ENCODE assay signal across 11 cellular contexts in the genomic region with DNA sequence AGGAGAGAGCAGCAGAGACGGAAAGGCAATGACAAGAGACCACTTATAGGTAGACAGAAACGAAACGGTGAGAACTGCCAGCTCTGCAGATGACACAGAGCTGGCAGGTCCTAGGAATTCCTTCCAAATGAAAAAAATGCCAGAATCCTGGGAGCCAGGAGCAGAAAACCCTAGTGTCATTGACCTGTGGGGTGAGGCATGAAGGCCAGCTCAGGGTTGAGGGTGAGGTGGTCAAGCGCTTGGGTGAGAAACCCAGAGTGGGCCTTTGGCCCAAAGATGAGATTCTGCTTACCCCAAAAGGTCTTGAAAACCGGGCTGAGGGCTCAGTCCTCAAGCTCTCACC. TPM values are rescaled to one million over a fixed set of nuclear protein-coding genes. Genes with fewer than 3 reads are reported as not detected.
A peak's percentile ranks its signal among the peaks of the same experiment; 100 is the strongest.
DNase-seq lines count a peak whose midpoint lies in the region; TF ChIP-seq lines count a peak whose summit lies in the region.
"Had no signal": no experiment of that assay in that cellular context is flagged by ENCODE, and none has a peak within 500 bp of the region (broad histone marks: within the 10 kb centered on the region; RNA-seq: fewer than 3 reads in every experiment).

No MANE protein-coding gene starts in this region.

- H2AFZ ChIP-seq in GM23248 = no peak overlapping the region
- no peak overlapping the region for H2AFZ ChIP-seq in smooth muscle cell (ENCODE audit: low read depth)

- H3K36me3 Mint-ChIP-seq in activated T-helper 2 cell treated with anti-CD3 and anti-CD28 coated beads, Interferon-gamma antibody, Interleukin-2, Interleukin-4, amounts not matched to agents 10 μg/mL and 5 μg/mL and 100 μg/mL, durations not matched to agents 14 hours and 24 hours and 36 hours (ENCODE audit: low read depth) = peaks cover 88% of the 10 kb centered on the region
- peaks cover 13 to 27% (median 22%) of the 10 kb centered on the region in 3 donors for H3K36me3 Mint-ChIP-seq in immature natural killer cell

- H3K9me3 ChIP-seq in GM23248 (ENCODE audit: low read depth) (no peaks in the 10 kb centered on the region), smooth muscle cell (replicated peaks; ENCODE audit: low read depth) (no peaks in the 10 kb centered on the region), MG63 (no peaks in the 10 kb centered on the region)
- H3K9me3 ChIP-seq: mucosa of descending colon had no signal

- peak overlapping the region; percentile 58 for H3K27ac Mint-ChIP-seq in activated T-helper 2 cell treated with anti-CD3 and anti-CD28 coated beads, Interferon-gamma antibody, Interleukin-2, Interleukin-4, amounts not matched to agents 10 μg/mL and 5 μg/mL and 100 μg/mL, durations not matched to agents 14 hours and 24 hours and 36 hours
- peak overlapping the region; percentile 43 to 81 (median 68) for H3K27ac Mint-ChIP-seq in immature natural killer cell

- no peaks in the 10 kb centered on the region for H3K9me3 Mint-ChIP-seq in activated T-helper 2 cell treated with anti-CD3 and anti-CD28 coated beads, Interferon-gamma antibody, Interleukin-2, Interleukin-4, amounts not matched to agents 10 μg/mL and 5 μg/mL and 100 μg/mL, durations not matched to agents 14 hours and 24 hours and 36 hours
- no peaks in the 10 kb centered on the region for H3K9me3 Mint-ChIP-seq in immature natural killer cell
- H3K9me3 Mint-ChIP-seq: stimulated activated naive CD8-positive, alpha-beta T cell treated with anti-CD3 and anti-CD28 coated beads, Interleukin-15, amount 100 ng/mL, for 72 hours had no signal

- H3K4me3 Mint-ChIP-seq in activated T-helper 2 cell treated with anti-CD3 and anti-CD28 coated beads, Interferon-gamma antibody, Interleukin-2, Interleukin-4, amounts not matched to agents 10 μg/mL and 5 μg/mL and 100 μg/mL, durations not matched to agents 14 hours and 24 hours and 36 hours (ENCODE audit: low read depth) = no peak overlapping the region
- no peak overlapping the region for H3K4me3 Mint-ChIP-seq in immature natural killer cell

- H3K4me1 Mint-ChIP-seq in activated T-helper 2 cell treated with anti-CD3 and anti-CD28 coated beads, Interferon-gamma antibody, Interleukin-2, Interleukin-4, amounts not matched to agents 10 μg/mL and 5 μg/mL and 100 μg/mL, durations not matched to agents 14 hours and 24 hours and 36 hours (ENCODE audit: low read depth) = peaks cover 59% of the 10 kb centered on the region
- peaks cover 34 to 78% of the 10 kb centered on the region in 2 donors for H3K4me1 Mint-ChIP-seq in immature natural killer cell

- H3K27me3 ChIP-seq in GM23248 (replicated peaks; ENCODE audit: insufficient read depth) (no peaks in the 10 kb centered on the region), smooth muscle cell (ENCODE audit: low read depth) (peaks cover 5% of the 10 kb centered on the region), MG63 (no peaks in the 10 kb centered on the region)

- H3K4me1 ChIP-seq in GM23248 (ENCODE audit: insufficient read depth) (peaks cover 74% of the 10 kb centered on the region), smooth muscle cell (ENCODE audit: low read depth) (peaks cover 20% of the 10 kb centered on the region)

- H4K20me1 ChIP-seq in GM23248 (ENCODE audit: insufficient read depth) = no peaks in the 10 kb centered on the region
- no peaks in the 10 kb centered on the region for H4K20me1 ChIP-seq in smooth muscle cell (ENCODE audit: low read depth)

- H3K79me2 ChIP-seq in GM23248 (ENCODE audit: insufficient read depth) (peaks cover 23% of the 10 kb centered on the region), smooth muscle cell (ENCODE audit: low read depth) (no peaks in the 10 kb centered on the region)

- H3K9ac ChIP-seq in GM23248 = peak overlapping the region; percentile 72
- no peak overlapping the region for H3K9ac ChIP-seq in smooth muscle cell (ENCODE audit: low read depth)

- H3K4me3 ChIP-seq in GM23248 = no peak overlapping the region
- H3K4me3 ChIP-seq in smooth muscle cell = no peak overlapping the region
- no peak overlapping the region for H3K4me3 ChIP-seq in MG63
- H3K4me3 ChIP-seq: mucosa of descending colon had no signal

- peak; percentile 45 for DNase-seq in GM23248
- DNase-seq in activated T-helper 2 cell treated with anti-CD3 and anti-CD28 coated beads, Interferon-gamma antibody, Interleukin-2, Interleukin-4, amounts not matched to agents 10 μg/mL and 5 μg/mL and 100 μg/mL, durations not matched to agents 14 hours and 24 hours and 36 hours (ENCODE audit: low spot score) = no peak
- no peak for DNase-seq in immature natural killer cell
- no peak for DNase-seq in smooth muscle cell (lab: John Stamatoyannopoulos, UW; ENCODE audit: unreplicated experiment)
- no peak for DNase-seq in MG63
- DNase-seq in COR-L47 (lab: John Stamatoyannopoulos, UW) = no peak
- DNase-seq in activated naive CD4-positive, alpha-beta T cell treated with Interleukin-2 at 50 U/mL for 16 hours = no peak
- no peak for DNase-seq in DMS79 treated with DMSO at 0.1 percent for 48 hours (lab: John Stamatoyannopoulos, UW)
- DNase-seq: NCI-H1930; stimulated activated naive CD8-positive, alpha-beta T cell treated with anti-CD3 and anti-CD28 coated beads, Interleukin-15, amount 100 ng/mL, for 72 hours had no signal

- TF ChIP-seq CTCF in smooth muscle cell (IDR thresholded peaks at IDR 0.05; ENCODE audit: borderline replicate concordance, insufficient read depth, poor library complexity, severe bottlenecking) = no peak

- in situ Hi-C loops in GM23248 (cut with MboI) = loop anchor here (10.0 kb wide), 1 partner anchor 181 kb away; no protein-coding TSS in a partner anchor

- intact Hi-C loops in activated T-helper 2 cell treated with anti-CD3 and anti-CD28 coated beads, Interferon-gamma antibody, Interleukin-2, Interleukin-4, amounts not matched to agents 10 μg/mL and 5 μg/mL and 100 μg/mL, durations not matched to agents 14 hours and 24 hours and 36 hours (cut with micrococcal nuclease) = no loop called here

- H3K27me3 Mint-ChIP-seq in activated T-helper 2 cell treated with anti-CD3 and anti-CD28 coated beads, Interferon-gamma antibody, Interleukin-2, Interleukin-4, amounts not matched to agents 10 μg/mL and 5 μg/mL and 100 μg/mL, durations not matched to agents 14 hours and 24 hours and 36 hours (ENCODE audit: low read depth) = no peaks in the 10 kb centered on the region
- peaks cover 10 to 12% (median 11%) of the 10 kb centered on the region in 3 donors for H3K27me3 Mint-ChIP-seq in immature natural killer cell (ENCODE audit: low read depth in 3 of 3)
- H3K27me3 Mint-ChIP-seq: stimulated activated naive CD8-positive, alpha-beta T cell treated with anti-CD3 and anti-CD28 coated beads, Interleukin-15, amount 100 ng/mL, for 72 hours had no signal

- H3K27ac ChIP-seq in GM23248 (peak overlapping the region; percentile 96), smooth muscle cell (ENCODE audit: low read depth) (peak overlapping the region; percentile 62)

- no peak overlapping the region for H3K4me2 ChIP-seq in GM23248 (ENCODE audit: unreplicated experiment)
- H3K4me2 ChIP-seq in smooth muscle cell = no peak overlapping the region

- H3F3A ChIP-seq in GM23248 (ENCODE audit: insufficient read depth) (peaks cover 66% of the 10 kb centered on the region), smooth muscle cell (ENCODE audit: low read depth) (peaks cover 27% of the 10 kb centered on the region)

- H3K36me3 ChIP-seq in GM23248 (ENCODE audit: low read depth) = no peaks in the 10 kb centered on the region; the same call in 1 of the 2 replicates
- no peaks in the 10 kb centered on the region for H3K36me3 ChIP-seq in smooth muscle cell (ENCODE audit: low read depth)
- peaks cover 2% of the 10 kb centered on the region; the same call in 1 of the 2 replicates for H3K36me3 ChIP-seq in MG63

- no peaks in the 10 kb centered on the region for H3K9me2 ChIP-seq in GM23248 (ENCODE audit: insufficient read depth)

- WGBS in GM23248 (ENCODE audit: low coverage in 1 of 2, low lambda C conversion rate in 2 of 2, missing lambda C conversion rate in 2 of 2), 2 experiments = 58 to 60% methylated on average over 5 of the region's 5 CpGs
- 81% methylated on average over 5 of the region's 5 CpGs for WGBS in smooth muscle cell (ENCODE audit: low lambda C conversion rate)

RNA-seq across cellular contexts. Expression of a gene that starts 9.2 kb away (rescaled TPM):
- 35.0 and 59.8 TPM in 2 replicates for total RNA-seq in GM23248 (2014; rRNA removed; shearing (Covaris generic))
- polyA plus RNA-seq in GM23248 (2016; fragmentation: Nextera tagmentation; extraction: Ambion mirVana) (1.6 TPM in 2 replicates), immature natural killer cell (1 to 10 TPM in 2 of 3 donors, under 1 TPM in 1; 0.90 to 5.9 (median 1.2) TPM), smooth muscle cell (3.5 and 5.2 TPM in 2 replicates)
- total RNA-seq in activated T-helper 2 cell treated with anti-CD3 and anti-CD28 coated beads, Interferon-gamma antibody, Interleukin-2, Interleukin-4, amounts not matched to agents 10 μg/mL and 5 μg/mL and 100 μg/mL, durations not matched to agents 14 hours and 24 hours and 36 hours = 42.6 and 43.5 TPM in 2 replicates
- 2.6 and 2.9 TPM in 2 replicates for total RNA-seq in smooth muscle cell
- total RNA-seq in MG63 (2014; rRNA removed; shearing (Covaris generic); ENCODE audit: low replicate concordance) = 0.89 and 1.1 TPM in 2 replicates

RNA-seq across cellular contexts. Expression of a gene that starts 22.3 kb away (rescaled TPM):
- total RNA-seq in GM23248 (2014; rRNA removed; shearing (Covaris generic)) = 67.3 and 92.0 TPM in 2 replicates
- polyA plus RNA-seq in GM23248 (2016; fragmentation: Nextera tagmentation; extraction: Ambion mirVana) (63.5 and 66.1 TPM in 2 replicates), immature natural killer cell (100 to 1,000 TPM in 2 of 3 donors, 10 to 100 TPM in 1; 90.6 to 107 (median 104) TPM), smooth muscle cell (47.6 and 59.5 TPM in 2 replicates)
- 29.9 and 35.8 TPM in 2 replicates for total RNA-seq in activated T-helper 2 cell treated with anti-CD3 and anti-CD28 coated beads, Interferon-gamma antibody, Interleukin-2, Interleukin-4, amounts not matched to agents 10 μg/mL and 5 μg/mL and 100 μg/mL, durations not matched to agents 14 hours and 24 hours and 36 hours
- 42.6 and 46.7 TPM in 2 replicates for total RNA-seq in smooth muscle cell
- total RNA-seq in MG63 (2014; rRNA removed; shearing (Covaris generic); ENCODE audit: low replicate concordance) = 36.6 and 51.8 TPM in 2 replicates

RNA-seq across cellular contexts. Expression of a gene that starts 34.2 kb away (rescaled TPM):
- 51.2 and 58.1 TPM in 2 replicates for total RNA-seq in GM23248 (2014; rRNA removed; shearing (Covaris generic))
- polyA plus RNA-seq in GM23248 (2016; fragmentation: Nextera tagmentation; extraction: Ambion mirVana) = 41.1 and 41.2 TPM in 2 replicates
- 43.4 and 47.5 TPM in 2 replicates for total RNA-seq in activated T-helper 2 cell treated with anti-CD3 and anti-CD28 coated beads, Interferon-gamma antibody, Interleukin-2, Interleukin-4, amounts not matched to agents 10 μg/mL and 5 μg/mL and 100 μg/mL, durations not matched to agents 14 hours and 24 hours and 36 hours
- 10 to 100 TPM; 18.6 to 26.4 (median 21.4) TPM for polyA plus RNA-seq in immature natural killer cell
- total RNA-seq in smooth muscle cell = 15.9 and 18.1 TPM in 2 replicates
- 33.6 and 46.6 TPM in 2 replicates for polyA plus RNA-seq in smooth muscle cell
- total RNA-seq in MG63 (2014; rRNA removed; shearing (Covaris generic); ENCODE audit: low replicate concordance) = 14.2 and 18.4 TPM in 2 replicates

RNA-seq across cellular contexts. Expression of a gene that starts 39.0 kb away (rescaled TPM):
- 0.22 TPM in 1 of 2 replicates, not detected in the other for total RNA-seq in GM23248 (2014; rRNA removed; shearing (Covaris generic))
- polyA plus RNA-seq in GM23248 (2016; fragmentation: Nextera tagmentation; extraction: Ambion mirVana) (not detected in 2 replicates), immature natural killer cell (under 1 TPM in 1 of 3 donors, not detected in 2; 0.37 TPM), smooth muscle cell (not detected in 2 replicates)
- total RNA-seq in activated T-helper 2 cell treated with anti-CD3 and anti-CD28 coated beads, Interferon-gamma antibody, Interleukin-2, Interleukin-4, amounts not matched to agents 10 μg/mL and 5 μg/mL and 100 μg/mL, durations not matched to agents 14 hours and 24 hours and 36 hours = 0.25 and 0.51 TPM in 2 replicates
- total RNA-seq in smooth muscle cell = not detected in 2 replicates
- total RNA-seq in MG63 (2014; rRNA removed; shearing (Covaris generic); ENCODE audit: low replicate concordance) = 4.9 and 8.9 TPM in 2 replicates
